ENCODE assay signal across 2 cellular contexts in the genomic region with DNA sequence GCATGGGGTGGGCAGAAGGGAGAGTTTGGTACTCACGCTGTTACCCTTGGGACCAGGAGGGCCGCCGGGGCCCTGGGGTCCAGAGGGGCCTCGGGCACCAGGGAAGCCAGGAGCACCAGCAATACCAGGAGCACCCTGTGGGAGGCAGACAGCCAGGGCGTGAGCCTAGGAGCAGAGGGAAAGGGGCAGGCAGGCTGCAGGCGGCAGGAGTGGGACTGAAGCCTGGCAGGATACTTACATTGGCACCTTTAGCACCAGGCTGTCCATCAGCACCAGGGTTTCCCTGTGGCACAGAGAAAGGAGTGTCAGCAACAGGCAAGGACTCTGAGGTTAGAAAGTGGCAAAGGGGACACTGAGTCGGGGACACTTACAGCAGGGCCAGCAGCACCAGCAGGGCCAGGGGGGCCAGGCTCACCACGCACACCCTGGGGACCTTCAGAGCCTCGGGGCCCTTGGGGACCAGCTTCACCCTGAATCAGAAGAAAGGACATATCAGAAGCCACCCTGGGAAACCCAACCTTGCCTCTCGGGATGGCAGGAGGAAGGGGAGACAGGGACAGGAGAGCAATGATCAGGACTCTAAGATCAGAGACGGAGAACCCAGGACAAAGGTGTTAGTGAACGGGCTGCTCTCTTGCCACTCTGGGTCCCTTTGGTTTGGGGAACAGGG.
TF ChIP-seq lines count a peak whose summit lies in the region.

No MANE protein-coding gene starts in this region.

TF ChIP-seq in A549, 52 proteins besides CTCF, POLR2A, EP300 and RAD21:
- no peak for TF ChIP-seq GATA3 (IDR thresholded peaks at IDR 0.05; ENCODE audit: borderline replicate concordance)
- TF ChIP-seq, protein P1, sequence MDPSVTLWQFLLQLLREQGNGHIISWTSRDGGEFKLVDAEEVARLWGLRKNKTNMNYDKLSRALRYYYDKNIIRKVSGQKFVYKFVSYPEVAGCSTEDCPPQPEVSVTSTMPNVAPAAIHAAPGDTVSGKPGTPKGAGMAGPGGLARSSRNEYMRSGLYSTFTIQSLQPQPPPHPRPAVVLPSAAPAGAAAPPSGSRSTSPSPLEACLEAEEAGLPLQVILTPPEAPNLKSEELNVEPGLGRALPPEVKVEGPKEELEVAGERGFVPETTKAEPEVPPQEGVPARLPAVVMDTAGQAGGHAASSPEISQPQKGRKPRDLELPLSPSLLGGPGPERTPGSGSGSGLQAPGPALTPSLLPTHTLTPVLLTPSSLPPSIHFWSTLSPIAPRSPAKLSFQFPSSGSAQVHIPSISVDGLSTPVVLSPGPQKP (IDR thresholded peaks at IDR 0.05; ENCODE audit: low read depth, low read length), result no peak
- no peak for TF ChIP-seq PHF8 (IDR thresholded peaks at IDR 0.05; ENCODE audit: borderline replicate concordance, low read depth)
- TF ChIP-seq, protein P2, sequence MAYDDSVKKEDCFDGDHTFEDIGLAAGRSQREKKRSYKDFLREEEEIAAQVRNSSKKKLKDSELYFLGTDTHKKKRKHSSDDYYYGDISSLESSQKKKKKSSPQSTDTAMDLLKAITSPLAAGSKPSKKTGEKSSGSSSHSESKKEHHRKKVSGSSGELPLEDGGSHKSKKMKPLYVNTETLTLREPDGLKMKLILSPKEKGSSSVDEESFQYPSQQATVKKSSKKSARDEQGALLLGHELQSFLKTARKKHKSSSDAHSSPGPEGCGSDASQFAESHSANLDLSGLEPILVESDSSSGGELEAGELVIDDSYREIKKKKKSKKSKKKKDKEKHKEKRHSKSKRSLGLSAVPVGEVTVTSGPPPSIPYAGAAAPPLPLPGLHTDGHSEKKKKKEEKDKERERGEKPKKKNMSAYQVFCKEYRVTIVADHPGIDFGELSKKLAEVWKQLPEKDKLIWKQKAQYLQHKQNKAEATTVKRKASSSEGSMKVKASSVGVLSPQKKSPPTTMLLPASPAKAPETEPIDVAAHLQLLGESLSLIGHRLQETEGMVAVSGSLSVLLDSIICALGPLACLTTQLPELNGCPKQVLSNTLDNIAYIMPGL (CRISPR knock-in tag; IDR thresholded peaks at IDR 0.05; ENCODE audit: borderline replicate concordance), result no peak
- no peak for TF ChIP-seq RFX5 (IDR thresholded peaks at IDR 0.05)
- no peak for TF ChIP-seq BCL3 (IDR thresholded peaks at IDR 0.05)
- no peak for TF ChIP-seq HOXB13 (CRISPR knock-in tag; IDR thresholded peaks at IDR 0.05; ENCODE audit: low read depth)
- no peak for TF ChIP-seq CBX2 (IDR thresholded peaks at IDR 0.05; ENCODE audit: borderline replicate concordance, low read depth)
- TF ChIP-seq POLR2AphosphoS2 (conservative IDR thresholded peaks at IDR 0.05; ENCODE audit: low read length), result no peak
- TF ChIP-seq CHD2 (IDR thresholded peaks at IDR 0.05; ENCODE audit: low read length, partially characterized antibody), result no peak
- TF ChIP-seq MAFK (IDR thresholded peaks at IDR 0.05; ENCODE audit: partially characterized antibody), result no peak
- no peak for TF ChIP-seq JUNB (IDR thresholded peaks at IDR 0.05)
- no peak for TF ChIP-seq KDM5A (IDR thresholded peaks at IDR 0.05)
- TF ChIP-seq EHMT2 (IDR thresholded peaks at IDR 0.05; ENCODE audit: low read depth), result no peak
- TF ChIP-seq, protein P3, sequence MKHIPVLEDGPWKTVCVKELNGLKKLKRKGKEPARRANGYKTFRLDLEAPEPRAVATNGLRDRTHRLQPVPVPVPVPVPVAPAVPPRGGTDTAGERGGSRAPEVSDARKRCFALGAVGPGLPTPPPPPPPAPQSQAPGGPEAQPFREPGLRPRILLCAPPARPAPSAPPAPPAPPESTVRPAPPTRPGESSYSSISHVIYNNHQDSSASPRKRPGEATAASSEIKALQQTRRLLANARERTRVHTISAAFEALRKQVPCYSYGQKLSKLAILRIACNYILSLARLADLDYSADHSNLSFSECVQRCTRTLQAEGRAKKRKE (CRISPR knock-in tag; IDR thresholded peaks at IDR 0.05; ENCODE audit: low read depth), result no peak

TF ChIP-seq in H1, 55 proteins besides CTCF, POLR2A, EP300 and RAD21:
- TF ChIP-seq, protein P4, sequence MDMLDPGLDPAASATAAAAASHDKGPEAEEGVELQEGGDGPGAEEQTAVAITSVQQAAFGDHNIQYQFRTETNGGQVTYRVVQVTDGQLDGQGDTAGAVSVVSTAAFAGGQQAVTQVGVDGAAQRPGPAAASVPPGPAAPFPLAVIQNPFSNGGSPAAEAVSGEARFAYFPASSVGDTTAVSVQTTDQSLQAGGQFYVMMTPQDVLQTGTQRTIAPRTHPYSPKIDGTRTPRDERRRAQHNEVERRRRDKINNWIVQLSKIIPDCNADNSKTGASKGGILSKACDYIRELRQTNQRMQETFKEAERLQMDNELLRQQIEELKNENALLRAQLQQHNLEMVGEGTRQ (IDR thresholded peaks at IDR 0.05; ENCODE audit: low read length), result no peak
- TF ChIP-seq TAF7 (optimal IDR thresholded peaks at IDR 0.05; ENCODE audit: borderline replicate concordance, low read depth, low read length) (no peak), CBX8 (IDR thresholded peaks at IDR 0.05; ENCODE audit: borderline replicate concordance, low read depth, low read length) (no peak), TBP (IDR thresholded peaks at IDR 0.05; ENCODE audit: low read depth, low read length) (no peak), ASH2L (IDR thresholded peaks at IDR 0.05; ENCODE audit: low read length) (no peak), CREB1 (IDR thresholded peaks at IDR 0.05) (no peak), EZH2 (IDR thresholded peaks at IDR 0.05; ENCODE audit: low read depth, low read length, severe bottlenecking) (no peak), SIRT6 (IDR thresholded peaks at IDR 0.05; ENCODE audit: low read length) (no peak), SIN3A (conservative IDR thresholded peaks at IDR 0.05 in 1 of 2, IDR thresholded peaks at IDR 0.05 in 1 of 2; ENCODE audit: low read depth in 1 of 2, low read length in 2 of 2) (no peak), NRF1 (IDR thresholded peaks at IDR 0.05; ENCODE audit: low read depth, low read length) (no peak), SP2 (IDR thresholded peaks at IDR 0.05; ENCODE audit: low read length) (no peak), KDM5A (IDR thresholded peaks at IDR 0.05; ENCODE audit: low read length) (no peak), FOSL1 (IDR thresholded peaks at IDR 0.05; ENCODE audit: insufficient read depth, low read depth, low read length) (no peak), MAFK (IDR thresholded peaks at IDR 0.05; ENCODE audit: low read depth, low read length) (no peak), TAF1 (IDR thresholded peaks at IDR 0.05; ENCODE audit: low read depth, low read length) (no peak), ATF2 (IDR thresholded peaks at IDR 0.05; ENCODE audit: low read length) (no peak)
- TF ChIP-seq, protein P5, sequence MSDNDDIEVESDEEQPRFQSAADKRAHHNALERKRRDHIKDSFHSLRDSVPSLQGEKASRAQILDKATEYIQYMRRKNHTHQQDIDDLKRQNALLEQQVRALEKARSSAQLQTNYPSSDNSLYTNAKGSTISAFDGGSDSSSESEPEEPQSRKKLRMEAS (IDR thresholded peaks at IDR 0.05), result no peak
TF ChIP-seq in H1: peak in this region for 0.
